In the genomic region with DNA sequence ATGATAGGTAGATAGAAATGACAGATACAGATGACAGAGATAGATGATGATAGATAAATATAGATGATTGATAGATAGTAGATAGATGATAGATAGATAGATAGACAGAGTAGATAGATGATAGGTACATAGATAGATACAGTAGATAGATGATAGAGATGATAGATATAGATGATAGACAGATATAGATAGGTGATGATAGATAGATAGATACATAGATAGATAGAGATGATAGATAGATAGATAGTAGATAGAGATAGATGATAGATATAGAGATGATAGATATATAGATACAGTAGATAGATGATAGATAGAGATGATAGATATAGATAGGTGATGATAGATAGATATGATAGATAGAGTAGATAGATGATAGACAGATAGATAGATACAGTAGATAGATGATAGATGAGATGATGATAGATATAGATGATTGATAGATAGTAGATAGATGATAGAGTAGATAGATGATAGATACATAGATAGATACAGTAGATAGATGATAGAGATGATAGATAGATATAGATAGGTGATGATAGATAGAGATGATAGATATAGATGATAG, we compare ENCODE assay signal across 22 cellular contexts.
"Had no signal": no experiment of that assay in that cellular context is flagged by ENCODE, and none has a peak within 500 bp of the region (broad histone marks: within the 10 kb centered on the region; RNA-seq: fewer than 3 reads in every experiment).

No MANE protein-coding gene starts in this region.

- H3K4me1 ChIP-seq: foreskin keratinocyte, gastroesophageal sphincter, left lung, lower lobe of right lung had no signal

- FAIRE-seq: endothelial cell of umbilical vein had no signal

- H3K27ac Mint-ChIP-seq: immature natural killer cell; mesothelial cell of epicardium; naive B cell; naive thymus-derived CD8-positive, alpha-beta T cell had no signal

- ATAC-seq: foreskin keratinocyte; gastroesophageal sphincter; heart left ventricle; left lung; left ventricle myocardium superior; lower lobe of right lung; mucosa of descending colon; naive thymus-derived CD8-positive, alpha-beta T cell had no signal

- H3K9me3 Mint-ChIP-seq: immature natural killer cell; mesothelial cell of epicardium; naive B cell; naive thymus-derived CD8-positive, alpha-beta T cell had no signal

- H2AFZ ChIP-seq: hepatocyte had no signal

- H3K36me3 ChIP-seq: esophagus muscularis mucosa, gastroesophageal sphincter, heart left ventricle, left lung, lower lobe of right lung had no signal

- DNase-seq: dermis blood vessel endothelial cell; dorsolateral prefrontal cortex; effector CD4-positive, alpha-beta T cell; effector memory CD4-positive, alpha-beta T cell; foreskin keratinocyte; heart left ventricle; hypothalamus; immature natural killer cell; islet precursor cell; left lung; left ventricle myocardium superior; lower lobe of right lung; mesenchymal stem cell; mucosa of descending colon; naive B cell; naive thymus-derived CD8-positive, alpha-beta T cell had no signal

- H3K4me1 Mint-ChIP-seq: immature natural killer cell; mesothelial cell of epicardium; naive B cell; naive thymus-derived CD8-positive, alpha-beta T cell had no signal

- H3K27me3 Mint-ChIP-seq: naive B cell had no signal

- H3K27ac ChIP-seq: coronary artery, dorsolateral prefrontal cortex, esophagus muscularis mucosa, foreskin keratinocyte, gastroesophageal sphincter, heart left ventricle, hepatocyte, left lung, lower lobe of right lung had no signal

- H3K4me2 ChIP-seq: hepatocyte had no signal

- H3K79me2 ChIP-seq: hepatocyte had no signal

- H3K27me3 ChIP-seq: dorsolateral prefrontal cortex, foreskin keratinocyte, heart left ventricle, hepatocyte, left lung had no signal

- H3K9me3 ChIP-seq: esophagus muscularis mucosa, gastroesophageal sphincter, heart left ventricle, left lung, lower lobe of right lung, mucosa of descending colon had no signal

- H3K4me3 Mint-ChIP-seq: immature natural killer cell; mesothelial cell of epicardium; naive B cell; naive thymus-derived CD8-positive, alpha-beta T cell had no signal

- H3K36me3 Mint-ChIP-seq: immature natural killer cell; mesothelial cell of epicardium; naive B cell; naive thymus-derived CD8-positive, alpha-beta T cell had no signal

- H3K4me3 ChIP-seq: coronary artery, dorsolateral prefrontal cortex, esophagus muscularis mucosa, gastroesophageal sphincter, heart left ventricle, hepatocyte, left lung, lower lobe of right lung, mucosa of descending colon had no signal
